ENCODE assay signal across 1 cellular context in genomic region chr5:107402881-107403280, GRCh38.
TF ChIP-seq lines count a peak whose summit lies in the region.

No MANE protein-coding gene starts in this region.

TF ChIP-seq in WTC11, 78 proteins besides CTCF, POLR2A, EP300 and RAD21 (continued from another document):
- TF ChIP-seq SOX15 (CRISPR knock-in tag; IDR thresholded peaks at IDR 0.05) (no peak), ETV6 (CRISPR knock-in tag; IDR thresholded peaks at IDR 0.05) (0 out of 2 replicates have a peak, but pooled peaks have one; percentile 16), STAT6 (CRISPR knock-in tag; conservative IDR thresholded peaks at IDR 0.05; ENCODE audit: low read depth) (no peak), NR2C2 (CRISPR knock-in tag; IDR thresholded peaks at IDR 0.05) (no peak), ZNF423 (CRISPR knock-in tag; IDR thresholded peaks at IDR 0.05) (0 out of 2 replicates have a peak, but pooled peaks have one; percentile 13), RORB (CRISPR knock-in tag; IDR thresholded peaks at IDR 0.05) (no peak), FOXP1 (CRISPR knock-in tag; IDR thresholded peaks at IDR 0.05; ENCODE audit: borderline replicate concordance) (no peak)
TF ChIP-seq in WTC11: peak in this region for 3.
